15 cellular contexts compared by ENCODE assay signal in genomic region chr4:101123231-101123630, GRCh38.
DNase-seq lines count a peak whose midpoint lies in the region; ATAC-seq and TF ChIP-seq lines count a peak whose summit lies in the region.
"Had no signal": no experiment of that assay in that cellular context is flagged by ENCODE, and none has a peak within 500 bp of the region (broad histone marks: within the 10 kb centered on the region; RNA-seq: fewer than 3 reads in every experiment).

No MANE protein-coding gene starts in this region.

- WGBS in H9 (ENCODE audit: extremely low coverage, insufficient read length, low lambda C conversion rate): no CpG with 5 or more reads among the region's 5 CpGs

- ATAC-seq in activated naive CD4-positive, alpha-beta T cell treated with anti-CD3 and anti-CD28 coated beads, Interleukin-2, amount 50 U/mL, for 72 hours: peak; percentile 67 to 87
- ATAC-seq in stimulated activated naive CD8-positive, alpha-beta T cell treated with anti-CD3 and anti-CD28 coated beads, Interleukin-15, amount 100 ng/mL, for 72 hours: peak; percentile 55
- ATAC-seq: GM23338, HepG2 had no signal

- H3K14ac ChIP-seq in H9 (ENCODE audit: insufficient read depth, low read length): no peak overlapping the region

- no peak overlapping the region for H2BK120ac ChIP-seq in H9 (ENCODE audit: low read depth, low read length, poor library complexity, severe bottlenecking)

- H3K27me3 ChIP-seq in H9 (ENCODE audit: insufficient read depth, low read length): no peaks in the 10 kb centered on the region

- intact Hi-C loops in dendritic cell treated with granulocyte-macrophage colony-stimulating factor and Interleukin-4, amounts not matched to agents 40 ng/mL and 50 ng/mL, for 4 days (cut with micrococcal nuclease): no loop called here

- H2BK5ac ChIP-seq in H9 (ENCODE audit: insufficient read length, low read length): no peak overlapping the region

- no peak overlapping the region for H3K4ac ChIP-seq in H9 (ENCODE audit: low read depth, low read length)

- no peak overlapping the region for H3K4me2 ChIP-seq in H9 (ENCODE audit: insufficient read depth, insufficient read length, low read length)
- H3K4me2 ChIP-seq: GM23338 had no signal

- H2AFZ ChIP-seq in H9 (ENCODE audit: low read length): no peak overlapping the region
- H2AFZ ChIP-seq: GM23338 had no signal

- H3K27ac ChIP-seq in H9 (ENCODE audit: insufficient read length, low read depth, low read length): no peak overlapping the region

- H2BK12ac ChIP-seq in H9 (ENCODE audit: insufficient read length, low read depth, low read length): no peak overlapping the region

- no peak overlapping the region for H3K9ac ChIP-seq in H9 (ENCODE audit: extremely low read depth, insufficient read length, low read length)

- H3K9me3 ChIP-seq in H9 (ENCODE audit: control insufficient read depth, low read depth, low read length): no peaks in the 10 kb centered on the region

- no peak overlapping the region for H2BK15ac ChIP-seq in H9 (ENCODE audit: low read depth, low read length)

- H3K4me3 Mint-ChIP-seq in dendritic cell treated with granulocyte-macrophage colony-stimulating factor and Interleukin-4, amounts not matched to agents 40 ng/mL and 50 ng/mL, for 4 days: no peak overlapping the region
- H3K4me3 Mint-ChIP-seq in stimulated activated naive CD8-positive, alpha-beta T cell treated with anti-CD3 and anti-CD28 coated beads, Interleukin-15, amount 100 ng/mL, for 72 hours: no peak overlapping the region
- H3K4me3 Mint-ChIP-seq in H9: no peak overlapping the region
- no peak overlapping the region for H3K4me3 Mint-ChIP-seq in chondrocyte (ENCODE audit: unreplicated experiment)
- H3K4me3 Mint-ChIP-seq: GM23338 had no signal

- peaks cover 36% of the 10 kb centered on the region for H3K4me1 Mint-ChIP-seq in dendritic cell treated with granulocyte-macrophage colony-stimulating factor and Interleukin-4, amounts not matched to agents 40 ng/mL and 50 ng/mL, for 4 days (ENCODE audit: low read depth)
- H3K4me1 Mint-ChIP-seq in stimulated activated naive CD8-positive, alpha-beta T cell treated with anti-CD3 and anti-CD28 coated beads, Interleukin-15, amount 100 ng/mL, for 72 hours: peaks cover 49% of the 10 kb centered on the region
- H3K4me1 Mint-ChIP-seq in H9 (peaks cover 8 to 11% of the 10 kb centered on the region in 2 experiments), chondrocyte (ENCODE audit: low read depth) (peaks cover 19% of the 10 kb centered on the region)

- no peak overlapping the region for H2BK20ac ChIP-seq in H9 (ENCODE audit: low read depth, low read length, poor library complexity, severe bottlenecking)

- TF ChIP-seq CTCF in H9 (conservative IDR thresholded peaks at IDR 0.05) (no peak), chondrocyte (IDR thresholded peaks at IDR 0.05) (no peak)

- H3K4me1 ChIP-seq in H9 (ENCODE audit: insufficient read depth, low read length): no peaks in the 10 kb centered on the region

- no peak overlapping the region for H3T11ph ChIP-seq in H9 (ENCODE audit: low read length)

- H3K56ac ChIP-seq in H9 (ENCODE audit: insufficient read length, low read depth, low read length): no peak overlapping the region

- H3K79me2 ChIP-seq in H9 (ENCODE audit: insufficient read depth, low read length): no peaks in the 10 kb centered on the region

- H3K79me1 ChIP-seq in H9 (ENCODE audit: insufficient read depth, low read depth, low read length, poor library complexity, severe bottlenecking): no peaks in the 10 kb centered on the region

- H3K9me3 Mint-ChIP-seq in activated naive CD4-positive, alpha-beta T cell treated with anti-CD3 and anti-CD28 coated beads, Interleukin-2, amount 50 U/mL, for 72 hours: peaks cover 3 to 7% of the 10 kb centered on the region in 2 donors
- H3K9me3 Mint-ChIP-seq in dendritic cell treated with granulocyte-macrophage colony-stimulating factor and Interleukin-4, amounts not matched to agents 40 ng/mL and 50 ng/mL, for 4 days: no peaks in the 10 kb centered on the region
- H3K9me3 Mint-ChIP-seq in stimulated activated naive CD8-positive, alpha-beta T cell treated with anti-CD3 and anti-CD28 coated beads, Interleukin-15, amount 100 ng/mL, for 72 hours: peaks cover 6 to 9% of the 10 kb centered on the region in 2 donors
- no peaks in the 10 kb centered on the region for H3K9me3 Mint-ChIP-seq in H9
- no peaks in the 10 kb centered on the region for H3K9me3 Mint-ChIP-seq in chondrocyte (ENCODE audit: low read depth)
- H3K9me3 Mint-ChIP-seq: GM23338 had no signal

- H2AK5ac ChIP-seq in H9 (ENCODE audit: insufficient read length, low read length): no peak overlapping the region

- H3K23me2 ChIP-seq in H9 (ENCODE audit: insufficient read length, low read depth, low read length, poor library complexity, severe bottlenecking): no peaks in the 10 kb centered on the region

- H4K5ac ChIP-seq in H9 (ENCODE audit: insufficient read length, low read depth, low read length): no peak overlapping the region

- DNase-seq in activated naive CD4-positive, alpha-beta T cell treated with anti-CD3 and anti-CD28 coated beads, Interleukin-2, amount 50 U/mL, for 72 hours (ENCODE audit: low spot score in 2 of 2): no peak
- DNase-seq in activated naive CD4-positive, alpha-beta T cell treated with anti-CD3 and anti-CD28 coated beads, Interleukin-2, amount 50 U/mL, for 16 hours: no peak
- DNase-seq in LoVo (ENCODE audit: low spot score) (peak; percentile 61), H9 (no peak), chondrocyte (ENCODE audit: low spot score) (no peak), KG1 (lab: John Stamatoyannopoulos, UW) (no peak)
- no peak for DNase-seq in stimulated activated naive CD8-positive, alpha-beta T cell treated with anti-CD3 and anti-CD28 coated beads, Interleukin-15, amount 100 ng/mL, for 72 hours
- DNase-seq: DMS53, NCI-H1417, NCI-H2029, NCI-H510A treated with DMSO at 0.1 percent for 48 hours, SHP77 had no signal

- H3K18ac ChIP-seq in H9 (ENCODE audit: insufficient read length, low read depth, low read length): no peak overlapping the region

- no peak overlapping the region for H4K8ac ChIP-seq in H9 (replicated peaks; ENCODE audit: insufficient read length, low read depth, low read length)

- H3K23ac ChIP-seq in H9 (ENCODE audit: insufficient read length, low read depth, low read length): no peak overlapping the region

- no peaks in the 10 kb centered on the region for H3K36me3 Mint-ChIP-seq in activated naive CD4-positive, alpha-beta T cell treated with anti-CD3 and anti-CD28 coated beads, Interleukin-2, amount 50 U/mL, for 72 hours
- H3K36me3 Mint-ChIP-seq in dendritic cell treated with granulocyte-macrophage colony-stimulating factor and Interleukin-4, amounts not matched to agents 40 ng/mL and 50 ng/mL, for 4 days (ENCODE audit: low read depth): no peaks in the 10 kb centered on the region
- H3K36me3 Mint-ChIP-seq in H9 (ENCODE audit: insufficient read depth in 1 of 3, low read depth in 3 of 3): no peaks in the 10 kb centered on the region
- no peaks in the 10 kb centered on the region for H3K36me3 Mint-ChIP-seq in chondrocyte (ENCODE audit: low read depth)

- H3K27ac Mint-ChIP-seq in activated naive CD4-positive, alpha-beta T cell treated with anti-CD3 and anti-CD28 coated beads, Interleukin-2, amount 50 U/mL, for 72 hours: peak overlapping the region in 1 of 2 donors; percentile 49
- H3K27ac Mint-ChIP-seq in dendritic cell treated with granulocyte-macrophage colony-stimulating factor and Interleukin-4, amounts not matched to agents 40 ng/mL and 50 ng/mL, for 4 days: peak overlapping the region; percentile 16
- H3K27ac Mint-ChIP-seq in stimulated activated naive CD8-positive, alpha-beta T cell treated with anti-CD3 and anti-CD28 coated beads, Interleukin-15, amount 100 ng/mL, for 72 hours: peak overlapping the region in 1 of 2 donors; percentile 16
- H3K27ac Mint-ChIP-seq in H9 (no peak overlapping the region), chondrocyte (ENCODE audit: unreplicated experiment) (no peak overlapping the region)
- H3K27ac Mint-ChIP-seq: GM23338 had no signal

- H4K20me1 ChIP-seq in H9 (ENCODE audit: control insufficient read depth, insufficient read depth, insufficient read length): no peaks in the 10 kb centered on the region

- H3K27me3 Mint-ChIP-seq in dendritic cell treated with granulocyte-macrophage colony-stimulating factor and Interleukin-4, amounts not matched to agents 40 ng/mL and 50 ng/mL, for 4 days: no peaks in the 10 kb centered on the region
- no peaks in the 10 kb centered on the region for H3K27me3 Mint-ChIP-seq in stimulated activated naive CD8-positive, alpha-beta T cell treated with anti-CD3 and anti-CD28 coated beads, Interleukin-15, amount 100 ng/mL, for 72 hours
- H3K27me3 Mint-ChIP-seq in H9 (ENCODE audit: low read depth) (no peaks in the 10 kb centered on the region), chondrocyte (ENCODE audit: low read depth) (no peaks in the 10 kb centered on the region)

- no peak overlapping the region for H4K91ac ChIP-seq in H9 (ENCODE audit: insufficient read length, low read depth, low read length)
